ENCODE assay signal across 14 cellular contexts in genomic region chr16:48041861-48042435, GRCh38.
DNase-seq lines count a peak whose midpoint lies in the region; ATAC-seq, FAIRE-seq and TF ChIP-seq lines count a peak whose summit lies in the region.
"Had no signal": no experiment of that assay in that cellular context is flagged by ENCODE, and none has a peak within 500 bp of the region (broad histone marks: within the 10 kb centered on the region; RNA-seq: fewer than 3 reads in every experiment).

No MANE protein-coding gene starts in this region.

- DNase-seq in COLO829 (ENCODE audit: low spot score) (peak; percentile 5), GM23338 (ENCODE audit: low spot score) (peak; percentile 70), islet precursor cell (peak; percentile 57), ovary (no peak), HTR-8/SVneo (ENCODE audit: insufficient read length, low spot score) (no peak), NOMO-1 treated with DMSO at 0.1 percent for 48 hours (lab: John Stamatoyannopoulos, UW; ENCODE audit: unreplicated experiment) (no peak)
- no peak for DNase-seq in effector memory CD4-positive, alpha-beta T cell
- DNase-seq: activated gamma-delta T cell, lower lobe of right lung, NCI-H1930, SHP77 treated with DMSO at 0.1 percent for 48 hours had no signal

- H3K27me3 ChIP-seq in GM23338 (ENCODE audit: insufficient read depth) (no peaks in the 10 kb centered on the region), SU-DHL-6 (ENCODE audit: low read length) (no peaks in the 10 kb centered on the region), ovary (no peaks in the 10 kb centered on the region)
- H3K27me3 ChIP-seq in effector memory CD4-positive, alpha-beta T cell (replicated peaks; ENCODE audit: control insufficient read depth, insufficient read depth, low read length, poor library complexity, severe bottlenecking), result no peaks in the 10 kb centered on the region

- H3K9me3 Mint-ChIP-seq in GM23338, result no peaks in the 10 kb centered on the region

- no peaks in the 10 kb centered on the region for H3K36me3 Mint-ChIP-seq in GM23338 (ENCODE audit: low read depth)

- peaks cover 9% of the 10 kb centered on the region for H3K4me1 Mint-ChIP-seq in GM23338

- no peak for TF ChIP-seq POLR2A in ovary (IDR thresholded peaks at IDR 0.05)

- H3K4me3 ChIP-seq in GM23338 (no peak overlapping the region), SU-DHL-6 (ENCODE audit: insufficient read depth, low read length, poor library complexity, severe bottlenecking) (no peak overlapping the region), ovary (no peak overlapping the region)
- no peak overlapping the region for H3K4me3 ChIP-seq in effector memory CD4-positive, alpha-beta T cell (ENCODE audit: insufficient read depth, low read depth, low read length, poor library complexity, severe bottlenecking)
- H3K4me3 ChIP-seq: lower lobe of right lung, suprapubic skin had no signal

- no peak for TF ChIP-seq EP300 in ovary (IDR thresholded peaks at IDR 0.05)

- H2AFZ ChIP-seq in GM23338 (0 out of 2 replicates have a peak overlapping the region, but pooled peaks have one; percentile 60), SU-DHL-6 (ENCODE audit: low read depth, low read length, severe bottlenecking) (no peak overlapping the region)

- H3K9me3 ChIP-seq in SU-DHL-6 (ENCODE audit: insufficient read depth, low read length) (no peaks in the 10 kb centered on the region), ovary (no peaks in the 10 kb centered on the region)
- H3K9me3 ChIP-seq in effector memory CD4-positive, alpha-beta T cell (ENCODE audit: control insufficient read depth, low read length), result no peaks in the 10 kb centered on the region
- H3K9me3 ChIP-seq: lower lobe of right lung, suprapubic skin had no signal

- H3K4me1 ChIP-seq in GM23338 (ENCODE audit: insufficient read depth) (peaks cover 3% of the 10 kb centered on the region; the same call in 1 of the 2 replicates), ovary (ENCODE audit: insufficient read depth) (no peaks in the 10 kb centered on the region)
- H3K4me1 ChIP-seq in effector memory CD4-positive, alpha-beta T cell (ENCODE audit: control insufficient read depth, insufficient read depth, low read length, poor library complexity, severe bottlenecking), result no peaks in the 10 kb centered on the region
- H3K4me1 ChIP-seq: lower lobe of right lung, suprapubic skin had no signal

- intact Hi-C loops in ovary (cut with DNase I), result no loop called here

- H3K27ac ChIP-seq in GM23338 (ENCODE audit: low read depth) (no peak overlapping the region), SU-DHL-6 (ENCODE audit: low read depth, low read length) (no peak overlapping the region), ovary (no peak overlapping the region)
- no peak overlapping the region for H3K27ac ChIP-seq in effector memory CD4-positive, alpha-beta T cell (ENCODE audit: insufficient read depth, low read length, poor library complexity, severe bottlenecking)
- H3K27ac ChIP-seq: lower lobe of right lung, suprapubic skin had no signal

- H3K4me3 Mint-ChIP-seq in GM23338, result no peak overlapping the region

- H3K79me2 ChIP-seq in GM23338 (replicated peaks; ENCODE audit: insufficient read depth) (no peaks in the 10 kb centered on the region), SU-DHL-6 (ENCODE audit: insufficient read depth, low read length) (no peaks in the 10 kb centered on the region)

- H3K27me3 Mint-ChIP-seq in GM23338 (ENCODE audit: insufficient read depth, low read depth, poor library complexity), result no peaks in the 10 kb centered on the region

- no peak for FAIRE-seq in HTR-8/SVneo (lab: Jason Lieb, UNC)
- FAIRE-seq: colon had no signal

- no peaks in the 10 kb centered on the region for H4K20me1 ChIP-seq in GM23338 (replicated peaks; ENCODE audit: insufficient read depth)
- H4K20me1 ChIP-seq in SU-DHL-6 (ENCODE audit: low read depth, low read length), result no peaks in the 10 kb centered on the region

- peak; percentile 85 for ATAC-seq in GM23338
- ATAC-seq: lower lobe of right lung had no signal

- H3K9me2 ChIP-seq in GM23338 (ENCODE audit: insufficient read depth) (peaks cover 10% of the 10 kb centered on the region), SU-DHL-6 (replicated peaks; ENCODE audit: insufficient read depth, low read length) (no peaks in the 10 kb centered on the region)

- H3F3A ChIP-seq in GM23338 (replicated peaks; ENCODE audit: low read depth), result no peaks in the 10 kb centered on the region
- H3F3A ChIP-seq in SU-DHL-6 (ENCODE audit: insufficient read depth), result no peaks in the 10 kb centered on the region

- no peak overlapping the region for H3K4me2 ChIP-seq in GM23338
- no peak overlapping the region for H3K4me2 ChIP-seq in SU-DHL-6 (ENCODE audit: low read depth, low read length, poor library complexity, severe bottlenecking)

- no peaks in the 10 kb centered on the region for H3K36me3 ChIP-seq in GM23338 (ENCODE audit: insufficient read depth)
- H3K36me3 ChIP-seq in SU-DHL-6 (ENCODE audit: low read length), result no peaks in the 10 kb centered on the region
- no peaks in the 10 kb centered on the region for H3K36me3 ChIP-seq in effector memory CD4-positive, alpha-beta T cell (ENCODE audit: control insufficient read depth, insufficient read depth, low read length)
- no peaks in the 10 kb centered on the region for H3K36me3 ChIP-seq in ovary
- H3K36me3 ChIP-seq: lower lobe of right lung, suprapubic skin had no signal

- WGBS in ovary, 3 donors, result 52 to 57% (median 53%) methylated on average over 10 of the region's 10 CpGs

- H3K9ac ChIP-seq in SU-DHL-6 (ENCODE audit: low read length), result no peak overlapping the region

- no peak overlapping the region for H3K27ac Mint-ChIP-seq in GM23338

- TF ChIP-seq CTCF in GM23338 (conservative IDR thresholded peaks at IDR 0.05; ENCODE audit: low read depth in 2 of 2) (peak; percentile 52 to 69), SU-DHL-6 (IDR thresholded peaks at IDR 0.05; ENCODE audit: insufficient read depth, low read length, poor library complexity, severe bottlenecking) (peak; percentile 16), ovary (IDR thresholded peaks at IDR 0.05) (no peak)

TF ChIP-seq in GM23338, 12 proteins besides CTCF, POLR2A, EP300 and RAD21 (continues in another document):
- TF ChIP-seq REST (IDR thresholded peaks at IDR 0.05; ENCODE audit: unreplicated experiment) (no peak), NANOG (IDR thresholded peaks at IDR 0.05; ENCODE audit: borderline replicate concordance) (no peak), POLR2AphosphoS5 (IDR thresholded peaks at IDR 0.05; ENCODE audit: low read depth) (no peak), ETS1 (IDR thresholded peaks at IDR 0.05) (no peak), JUNB (IDR thresholded peaks at IDR 0.05; ENCODE audit: unreplicated experiment) (no peak), ZNF331 (CRISPR knock-in tag; IDR thresholded peaks at IDR 0.05; ENCODE audit: low read depth) (no peak), CREB1 (CRISPR knock-in tag; IDR thresholded peaks at IDR 0.05; ENCODE audit: low read depth) (no peak)

Comparison
In these comparisons a context has a peak if more than half of its experiments do, and no peak if none do; other contexts are left out.
1. DNase-seq: peak in COLO829 (single experiment), GM23338 (single experiment) and islet precursor cell (single experiment); none in effector memory CD4-positive, alpha-beta T cell (0 of 3), ovary (0 of 5), HTR-8/SVneo (single experiment) and NOMO-1 treated with DMSO at 0.1 percent for 48 hours (single experiment).
2. CTCF ChIP-seq: peak in GM23338 (2 of 2) and SU-DHL-6 (single experiment); none in ovary (0 of 3).